29 cellular contexts compared by ENCODE assay signal in the genomic region with DNA sequence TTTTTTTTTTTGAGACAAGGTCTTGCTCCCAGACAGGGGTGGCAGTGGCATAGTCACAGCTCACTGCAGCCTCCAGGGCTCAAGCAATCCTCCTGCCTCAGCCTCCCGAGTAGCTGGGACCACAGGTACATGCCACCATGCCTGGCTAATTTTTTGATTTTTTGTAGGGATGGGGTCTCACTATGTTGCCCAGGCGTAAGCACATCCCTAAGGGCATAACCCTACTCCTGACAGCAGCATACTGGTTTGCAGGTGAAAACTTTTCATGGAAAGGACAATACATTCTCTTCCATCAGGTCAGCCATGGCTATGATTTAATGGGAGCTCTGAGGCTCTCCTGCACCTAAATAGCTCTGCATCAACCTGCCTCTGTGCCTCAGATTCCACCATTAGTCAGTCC.
"Had no signal": no experiment of that assay in that cellular context is flagged by ENCODE, and none has a peak within 500 bp of the region (broad histone marks: within the 10 kb centered on the region; RNA-seq: fewer than 3 reads in every experiment).

No MANE protein-coding gene starts in this region.

- H3K27me3 Mint-ChIP-seq: naive B cell; stimulated activated memory B cell treated with anti-CD40 and anti-IgM and Interleukin-4, amounts not matched to agents 10 μg/mL and 1 μg/mL and 100 μg/mL, for 72 hours; stimulated activated naive CD8-positive, alpha-beta T cell treated with anti-CD3 and anti-CD28 coated beads, Interleukin-15, amount 100 ng/mL, for 72 hours; type B pancreatic cell had no signal

- H3K27ac Mint-ChIP-seq: natural killer cell; nephron; progenitor cell of endocrine pancreas; stimulated activated memory B cell treated with anti-CD40 and anti-IgM and Interleukin-4, amounts not matched to agents 10 μg/mL and 1 μg/mL and 100 μg/mL, for 72 hours; type B pancreatic cell had no signal

- H3K4me3 ChIP-seq: ovary, psoas muscle, skin epidermis, smooth muscle cell, spleen, suprapubic skin, testis, tibial artery, transverse colon, upper lobe of right lung, uterus had no signal

- DNase-seq: naive B cell; natural killer cell; ovary; psoas muscle; spleen; stimulated activated CD4-positive, alpha-beta T cell treated with anti-CD3 and anti-CD28 coated beads, Interleukin-12 subunit alpha, Interleukin-12 subunit beta, amount 100 ng/mL, for 4 hours; stimulated activated CD4-positive, alpha-beta T cell treated with anti-CD3 and anti-CD28 coated beads, Interleukin-1b, Interleukin-23, amount 100 ng/mL, for 48 hours; stimulated activated CD4-positive, alpha-beta T cell treated with anti-CD3 and anti-CD28 coated beads, Interleukin-4, amount 100 ng/mL, for 1 hour; stimulated activated CD4-positive, alpha-beta T cell treated with anti-CD3 and anti-CD28 coated beads, Interleukin-4, amount 100 ng/mL, for 4 hours; stimulated activated CD8-positive, alpha-beta memory T cell treated with anti-CD3 and anti-CD28 coated beads, Interleukin-4, amount 100 ng/mL, for 48 hours; stimulated activated naive CD4-positive, alpha-beta T cell; stimulated activated naive CD8-positive, alpha-beta T cell treated with anti-CD3 and anti-CD28 coated beads, Interleukin-15, amount 100 ng/mL, for 72 hours; stimulated activated naive CD8-positive, alpha-beta T cell treated with anti-CD3 and anti-CD28 coated beads, Interleukin-15, Interleukin-2, amounts not matched to agents 100 U/mL and 50 U/mL, for 24 hours; testis; tibial artery; transverse colon; upper lobe of right lung; uterus had no signal

- H3K27ac ChIP-seq: neutrophil, ovary, parathyroid adenoma, psoas muscle, skin epidermis, spleen, suprapubic skin, testis, tibial artery, transverse colon, upper lobe of right lung, uterus had no signal

- H3K9me3 ChIP-seq: neutrophil, ovary, psoas muscle, spleen, suprapubic skin, testis, tibial artery, transverse colon, upper lobe of right lung, uterus had no signal

- H3K4me2 ChIP-seq: smooth muscle cell had no signal

- H3K27me3 ChIP-seq: neutrophil, ovary, spleen, suprapubic skin, testis, tibial artery, transverse colon, upper lobe of right lung, uterus had no signal

- H3K4me3 Mint-ChIP-seq: naive B cell; natural killer cell; nephron; stimulated activated memory B cell treated with anti-CD40 and anti-IgM and Interleukin-4, amounts not matched to agents 10 μg/mL and 1 μg/mL and 100 μg/mL, for 72 hours; stimulated activated naive CD8-positive, alpha-beta T cell treated with anti-CD3 and anti-CD28 coated beads, Interleukin-15, amount 100 ng/mL, for 72 hours; type B pancreatic cell had no signal

- H3K36me3 Mint-ChIP-seq: naive B cell, natural killer cell, type B pancreatic cell had no signal

- H3K79me2 ChIP-seq: parathyroid adenoma had no signal

- H3K4me1 Mint-ChIP-seq: natural killer cell; nephron; stimulated activated memory B cell treated with anti-CD40 and anti-IgM and Interleukin-4, amounts not matched to agents 10 μg/mL and 1 μg/mL and 100 μg/mL, for 72 hours had no signal

- H2AFZ ChIP-seq: parathyroid adenoma had no signal

- H3K9me3 Mint-ChIP-seq: natural killer cell; nephron; stimulated activated memory B cell treated with anti-CD40 and anti-IgM and Interleukin-4, amounts not matched to agents 10 μg/mL and 1 μg/mL and 100 μg/mL, for 72 hours; stimulated activated naive CD8-positive, alpha-beta T cell treated with anti-CD3 and anti-CD28 coated beads, Interleukin-15, amount 100 ng/mL, for 72 hours; type B pancreatic cell had no signal

- H3K9ac ChIP-seq: parathyroid adenoma had no signal

- H3K4me1 ChIP-seq: parathyroid adenoma, psoas muscle, spleen, suprapubic skin, testis, tibial artery, transverse colon, uterus had no signal

- H3K36me3 ChIP-seq: neutrophil, ovary, spleen, suprapubic skin, tibial artery, transverse colon, upper lobe of right lung, uterus had no signal

- ATAC-seq: natural killer cell; psoas muscle; right cardiac atrium; sciatic nerve; stimulated activated memory B cell treated with anti-CD40 and anti-IgM and Interleukin-4, amounts not matched to agents 10 μg/mL and 1 μg/mL and 100 μg/mL, for 72 hours; stimulated activated naive CD8-positive, alpha-beta T cell treated with anti-CD3 and anti-CD28 coated beads, Interleukin-15, amount 100 ng/mL, for 72 hours; stimulated activated naive CD8-positive, alpha-beta T cell treated with anti-CD3 and anti-CD28 coated beads, Interleukin-15, Interleukin-2, amounts not matched to agents 100 U/mL and 50 U/mL, for 24 hours; upper lobe of right lung had no signal
